1 cellular context compared by ENCODE assay signal in genomic region chr12:7108042-7108927, GRCh38.
TF ChIP-seq lines count a peak whose summit lies in the region.

No MANE protein-coding gene starts in this region.

TF ChIP-seq in GM12878, 131 proteins besides CTCF, POLR2A, EP300 and RAD21 (continues in another document):
- TF ChIP-seq HDGF (IDR thresholded peaks at IDR 0.05) (peak; percentile 87; the same call in 1 of the 2 replicates), YY1 (IDR thresholded peaks at IDR 0.05; ENCODE audit: low read depth, low read length) (peak; percentile 86), CREB1 (IDR thresholded peaks at IDR 0.05; ENCODE audit: low read depth) (0 out of 2 replicates have a peak, but pooled peaks have one; percentile 41), ZNF24 (IDR thresholded peaks at IDR 0.05) (no peak), CBFB (IDR thresholded peaks at IDR 0.05; ENCODE audit: low read depth) (peak; percentile 83), CBX5 (IDR thresholded peaks at IDR 0.05; ENCODE audit: low read depth) (no peak), MXI1 (IDR thresholded peaks at IDR 0.05; ENCODE audit: low read depth, low read length) (peak; percentile 62), PKNOX1 (IDR thresholded peaks at IDR 0.05) (no peak), HDAC2 (IDR thresholded peaks at IDR 0.05) (no peak), SMARCA5 (IDR thresholded peaks at IDR 0.05) (peak; percentile 92; the same call in 1 of the 2 replicates), CREM (IDR thresholded peaks at IDR 0.05; ENCODE audit: low read depth) (peak; percentile 22; the same call in 1 of the 2 replicates), BRCA1 (IDR thresholded peaks at IDR 0.05; ENCODE audit: low read depth, low read length) (peak; percentile 66), ZNF687 (IDR thresholded peaks at IDR 0.05) (peak; percentile 53), BMI1 (IDR thresholded peaks at IDR 0.05; ENCODE audit: borderline replicate concordance) (no peak), IKZF2 (IDR thresholded peaks at IDR 0.05) (peak; percentile 49 to 66; a peak in 3 of 4 replicates), SMAD5 (IDR thresholded peaks at IDR 0.05; ENCODE audit: low read depth) (0 out of 2 replicates have a peak, but pooled peaks have one; percentile 39), RUNX3 (IDR thresholded peaks at IDR 0.05; ENCODE audit: low read length) (peak; percentile 76), PML (IDR thresholded peaks at IDR 0.05; ENCODE audit: low read length) (peak; percentile 87; the same call in 1 of the 2 replicates), POU2F2 (IDR thresholded peaks at IDR 0.05; ENCODE audit: borderline replicate concordance, low read depth, low read length) (peak; percentile 84), EGR1 (IDR thresholded peaks at IDR 0.05; ENCODE audit: borderline replicate concordance in 1 of 2, low read depth in 2 of 2, low read length in 2 of 2) (peak in 1 of 2 experiments; percentile 91; a peak in 2 of 3 replicates), TAF1 (IDR thresholded peaks at IDR 0.05; ENCODE audit: borderline replicate concordance, low read depth, low read length) (peak; percentile 80; the same call in 1 of the 2 replicates), MTA2 (IDR thresholded peaks at IDR 0.05; ENCODE audit: low read depth) (peak; percentile 60; the same call in 1 of the 2 replicates), IRF4 (IDR thresholded peaks at IDR 0.05; ENCODE audit: low read depth, low read length) (0 out of 2 replicates have a peak, but pooled peaks have one; percentile 50), EED (IDR thresholded peaks at IDR 0.05; ENCODE audit: low read depth) (peak; percentile 68), ZZZ3 (IDR thresholded peaks at IDR 0.05; ENCODE audit: control insufficient read depth, insufficient read length, low read depth) (no peak), TCF3 (IDR thresholded peaks at IDR 0.05; ENCODE audit: borderline replicate concordance, insufficient read depth, low read depth, low read length) (peak; percentile 95), BACH1 (IDR thresholded peaks at IDR 0.05; ENCODE audit: borderline replicate concordance) (no peak), NR2F1 (conservative IDR thresholded peaks at IDR 0.05) (peak; percentile 41; the same call in 1 of the 2 replicates), POLR2AphosphoS5 (IDR thresholded peaks at IDR 0.05; ENCODE audit: low read length) (peak; percentile 96), MTA3 (IDR thresholded peaks at IDR 0.05; ENCODE audit: borderline replicate concordance, low read length) (0 out of 2 replicates have a peak, but pooled peaks have one; percentile 24), ATF7 (IDR thresholded peaks at IDR 0.05; ENCODE audit: low read depth) (peak; percentile 57), DPF2 (IDR thresholded peaks at IDR 0.05) (peak; percentile 78), NRF1 (conservative IDR thresholded peaks at IDR 0.05; ENCODE audit: low read depth, low read length) (0 out of 2 replicates have a peak, but pooled peaks have one; percentile 12), IRF3 (IDR thresholded peaks at IDR 0.05) (no peak), CHD2 (IDR thresholded peaks at IDR 0.05; ENCODE audit: borderline replicate concordance, low read depth, low read length) (peak; percentile 95), GATAD2B (conservative IDR thresholded peaks at IDR 0.05; ENCODE audit: low read depth) (peak; percentile 81; the same call in 1 of the 2 replicates), BHLHE40 (IDR thresholded peaks at IDR 0.05; ENCODE audit: borderline replicate concordance in 1 of 2, low read depth in 2 of 2, low read length in 1 of 2) (peak; percentile 27 to 31; a peak in 1 of 4 replicates), POLR2AphosphoS2 (IDR thresholded peaks at IDR 0.05; ENCODE audit: low read depth, low read length) (peak; percentile 63; the same call in 1 of the 2 replicates), SKIL (IDR thresholded peaks at IDR 0.05; ENCODE audit: low read depth, poor library complexity, severe bottlenecking) (no peak), TCF12 (IDR thresholded peaks at IDR 0.05; ENCODE audit: low read depth, low read length) (peak; percentile 90), IKZF1 (conservative IDR thresholded peaks at IDR 0.05) (peak; percentile 70), MEF2A (IDR thresholded peaks at IDR 0.05; ENCODE audit: insufficient read depth, low read depth, low read length) (0 out of 2 replicates have a peak, but pooled peaks have one; percentile 18), SP1 (IDR thresholded peaks at IDR 0.05; ENCODE audit: low read depth, low read length) (peak; percentile 66), SMAD1 (IDR thresholded peaks at IDR 0.05; ENCODE audit: low read depth, partially characterized antibody) (peak; percentile 65), PBX3 (IDR thresholded peaks at IDR 0.05; ENCODE audit: insufficient replicate concordance, low read depth, low read length) (no peak)
- TF ChIP-seq, protein P1, sequence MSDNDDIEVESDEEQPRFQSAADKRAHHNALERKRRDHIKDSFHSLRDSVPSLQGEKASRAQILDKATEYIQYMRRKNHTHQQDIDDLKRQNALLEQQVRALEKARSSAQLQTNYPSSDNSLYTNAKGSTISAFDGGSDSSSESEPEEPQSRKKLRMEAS (IDR thresholded peaks at IDR 0.05; ENCODE audit: low read depth, low read length), result peak; percentile 43; the same call in 1 of the 2 replicates
- TF ChIP-seq, protein P2, sequence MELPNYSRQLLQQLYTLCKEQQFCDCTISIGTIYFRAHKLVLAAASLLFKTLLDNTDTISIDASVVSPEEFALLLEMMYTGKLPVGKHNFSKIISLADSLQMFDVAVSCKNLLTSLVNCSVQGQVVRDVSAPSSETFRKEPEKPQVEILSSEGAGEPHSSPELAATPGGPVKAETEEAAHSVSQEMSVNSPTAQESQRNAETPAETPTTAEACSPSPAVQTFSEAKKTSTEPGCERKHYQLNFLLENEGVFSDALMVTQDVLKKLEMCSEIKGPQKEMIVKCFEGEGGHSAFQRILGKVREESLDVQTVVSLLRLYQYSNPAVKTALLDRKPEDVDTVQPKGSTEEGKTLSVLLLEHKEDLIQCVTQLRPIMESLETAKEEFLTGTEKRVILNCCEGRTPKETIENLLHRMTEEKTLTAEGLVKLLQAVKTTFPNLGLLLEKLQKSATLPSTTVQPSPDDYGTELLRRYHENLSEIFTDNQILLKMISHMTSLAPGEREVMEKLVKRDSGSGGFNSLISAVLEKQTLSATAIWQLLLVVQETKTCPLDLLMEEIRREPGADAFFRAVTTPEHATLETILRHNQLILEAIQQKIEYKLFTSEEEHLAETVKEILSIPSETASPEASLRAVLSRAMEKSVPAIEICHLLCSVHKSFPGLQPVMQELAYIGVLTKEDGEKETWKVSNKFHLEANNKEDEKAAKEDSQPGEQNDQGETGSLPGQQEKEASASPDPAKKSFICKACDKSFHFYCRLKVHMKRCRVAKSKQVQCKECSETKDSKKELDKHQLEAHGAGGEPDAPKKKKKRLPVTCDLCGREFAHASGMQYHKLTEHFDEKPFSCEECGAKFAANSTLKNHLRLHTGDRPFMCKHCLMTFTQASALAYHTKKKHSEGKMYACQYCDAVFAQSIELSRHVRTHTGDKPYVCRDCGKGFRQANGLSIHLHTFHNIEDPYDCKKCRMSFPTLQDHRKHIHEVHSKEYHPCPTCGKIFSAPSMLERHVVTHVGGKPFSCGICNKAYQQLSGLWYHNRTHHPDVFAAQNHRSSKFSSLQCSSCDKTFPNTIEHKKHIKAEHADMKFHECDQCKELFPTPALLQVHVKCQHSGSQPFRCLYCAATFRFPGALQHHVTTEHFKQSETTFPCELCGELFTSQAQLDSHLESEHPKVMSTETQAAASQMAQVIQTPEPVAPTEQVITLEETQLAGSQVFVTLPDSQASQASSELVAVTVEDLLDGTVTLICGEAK (IDR thresholded peaks at IDR 0.05; ENCODE audit: borderline replicate concordance), result peak; percentile 43; the same call in 1 of the 2 replicates
- TF ChIP-seq, protein P3, sequence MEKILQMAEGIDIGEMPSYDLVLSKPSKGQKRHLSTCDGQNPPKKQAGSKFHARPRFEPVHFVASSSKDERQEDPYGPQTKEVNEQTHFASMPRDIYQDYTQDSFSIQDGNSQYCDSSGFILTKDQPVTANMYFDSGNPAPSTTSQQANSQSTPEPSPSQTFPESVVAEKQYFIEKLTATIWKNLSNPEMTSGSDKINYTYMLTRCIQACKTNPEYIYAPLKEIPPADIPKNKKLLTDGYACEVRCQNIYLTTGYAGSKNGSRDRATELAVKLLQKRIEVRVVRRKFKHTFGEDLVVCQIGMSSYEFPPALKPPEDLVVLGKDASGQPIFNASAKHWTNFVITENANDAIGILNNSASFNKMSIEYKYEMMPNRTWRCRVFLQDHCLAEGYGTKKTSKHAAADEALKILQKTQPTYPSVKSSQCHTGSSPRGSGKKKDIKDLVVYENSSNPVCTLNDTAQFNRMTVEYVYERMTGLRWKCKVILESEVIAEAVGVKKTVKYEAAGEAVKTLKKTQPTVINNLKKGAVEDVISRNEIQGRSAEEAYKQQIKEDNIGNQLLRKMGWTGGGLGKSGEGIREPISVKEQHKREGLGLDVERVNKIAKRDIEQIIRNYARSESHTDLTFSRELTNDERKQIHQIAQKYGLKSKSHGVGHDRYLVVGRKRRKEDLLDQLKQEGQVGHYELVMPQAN (conservative IDR thresholded peaks at IDR 0.05), result peak; percentile 69
